ENCODE assay signal across 8 cellular contexts in genomic region chr1:109277434-109278204, GRCh38. TPM values are rescaled to one million over a fixed set of nuclear protein-coding genes. Genes with fewer than 3 reads are reported as not detected.
DNase-seq lines count a peak whose midpoint lies in the region; ATAC-seq and TF ChIP-seq lines count a peak whose summit lies in the region.

No MANE protein-coding gene starts in this region.

- H3K27me3 ChIP-seq in left ventricle myocardium inferior (ENCODE audit: low read depth), result no peaks in the 10 kb centered on the region

- H3K27me3 Mint-ChIP-seq in T-helper 1 cell treated with Interleukin-12 subunit alpha and Interleukin-12 subunit beta and Interleukin-4 antibody, amounts not matched to agents 30 μg/mL and 1 μg/mL, for 36 hours (ENCODE audit: low read depth), result no peaks in the 10 kb centered on the region

- H3K4me3 Mint-ChIP-seq in T-helper 1 cell treated with Interleukin-12 subunit alpha and Interleukin-12 subunit beta and Interleukin-4 antibody, amounts not matched to agents 30 μg/mL and 1 μg/mL, for 36 hours, result no peak overlapping the region

- peaks cover 15% of the 10 kb centered on the region for H3K4me1 Mint-ChIP-seq in T-helper 1 cell treated with Interleukin-12 subunit alpha and Interleukin-12 subunit beta and Interleukin-4 antibody, amounts not matched to agents 30 μg/mL and 1 μg/mL, for 36 hours (ENCODE audit: low read depth)

- peak overlapping the region; percentile 63 for H3K27ac Mint-ChIP-seq in T-helper 1 cell treated with Interleukin-12 subunit alpha and Interleukin-12 subunit beta and Interleukin-4 antibody, amounts not matched to agents 30 μg/mL and 1 μg/mL, for 36 hours

- ATAC-seq in GM21825 (IDR thresholded peaks at IDR 0.05; ENCODE audit: unreplicated experiment), result peak; percentile 78

- DNase-seq in DMS53 (lab: John Stamatoyannopoulos, UW), result peak; percentile 89
- DNase-seq in NAMALWA (ENCODE audit: low spot score), result peak; percentile 83
- peak in 53 of 58 donors; percentile 27 to 86 (median 66) for DNase-seq in anterior cingulate cortex (lab: John Stamatoyannopoulos, UW)
- DNase-seq in left ventricle myocardium inferior, result peak; percentile 78
- DNase-seq in retina, result peak; percentile 88
- no peak for DNase-seq in HPDE6-E6E7 (ENCODE audit: extremely low spot score)

- no peaks in the 10 kb centered on the region for H3K36me3 ChIP-seq in left ventricle myocardium inferior

- peaks cover 20% of the 10 kb centered on the region for H3K4me1 ChIP-seq in left ventricle myocardium inferior

- intact Hi-C loops in left ventricle myocardium inferior (cut with micrococcal nuclease), result loop anchor here (10.0 kb wide), 1 partner anchor 237 kb away; no protein-coding TSS in a partner anchor

- TF ChIP-seq CTCF in left ventricle myocardium inferior (IDR thresholded peaks at IDR 0.05; ENCODE audit: borderline replicate concordance), result peak; percentile 91

- H3K4me3 ChIP-seq in left ventricle myocardium inferior, result no peak overlapping the region

- H3K27ac ChIP-seq in left ventricle myocardium inferior (replicated peaks), result no peak overlapping the region

- peaks cover 6% of the 10 kb centered on the region for H3K36me3 Mint-ChIP-seq in T-helper 1 cell treated with Interleukin-12 subunit alpha and Interleukin-12 subunit beta and Interleukin-4 antibody, amounts not matched to agents 30 μg/mL and 1 μg/mL, for 36 hours (ENCODE audit: low read depth)

- H3K9me3 ChIP-seq in left ventricle myocardium inferior (replicated peaks), result no peaks in the 10 kb centered on the region

- no peaks in the 10 kb centered on the region for H3K9me3 Mint-ChIP-seq in T-helper 1 cell treated with Interleukin-12 subunit alpha and Interleukin-12 subunit beta and Interleukin-4 antibody, amounts not matched to agents 30 μg/mL and 1 μg/mL, for 36 hours

RNA-seq across cellular contexts. Expression of gene PSRC1, which starts 5.3 kb away (rescaled TPM):
- total RNA-seq in left ventricle myocardium inferior, result 0.80 TPM

RNA-seq across cellular contexts. Expression of gene CELSR2, which starts 28.3 kb away (rescaled TPM):
- 4.2 TPM for total RNA-seq in left ventricle myocardium inferior

RNA-seq across cellular contexts. Expression of gene MYBPHL, which starts 29.2 kb away (rescaled TPM):
- total RNA-seq in left ventricle myocardium inferior, result 0.22 TPM
